Comparison of ENCODE assay signal across 1 cellular context in the genomic region with DNA sequence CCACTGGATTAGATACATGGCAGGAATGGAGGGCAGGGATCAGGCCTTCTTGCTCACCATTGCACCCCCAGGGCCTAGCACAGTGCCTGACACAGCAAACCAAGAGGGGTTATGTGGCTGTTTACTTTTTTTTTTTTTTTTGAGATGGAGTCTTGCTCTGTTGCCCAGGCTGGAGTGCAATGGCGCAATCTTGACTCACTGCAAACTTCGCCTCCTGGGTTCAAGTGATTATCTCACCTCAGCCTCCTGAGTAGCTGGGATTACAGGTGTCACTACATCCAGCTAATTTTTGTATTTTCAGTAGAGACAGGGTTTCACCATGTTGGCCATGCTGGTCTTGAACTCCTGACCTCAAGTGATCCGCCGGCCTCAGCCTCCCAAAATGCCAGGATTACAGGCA.
TF ChIP-seq lines count a peak whose summit lies in the region.

No MANE protein-coding gene starts in this region.

TF ChIP-seq in HCT116, 20 proteins besides CTCF, POLR2A, EP300 and RAD21:
- TF ChIP-seq CEBPB (IDR thresholded peaks at IDR 0.05; ENCODE audit: low read depth), result 0 out of 2 replicates have a peak, but pooled peaks have one; percentile 10
TF ChIP-seq in HCT116: peak in this region for 1; not testable (repeated sequence) for 19.
